In the genomic region with DNA sequence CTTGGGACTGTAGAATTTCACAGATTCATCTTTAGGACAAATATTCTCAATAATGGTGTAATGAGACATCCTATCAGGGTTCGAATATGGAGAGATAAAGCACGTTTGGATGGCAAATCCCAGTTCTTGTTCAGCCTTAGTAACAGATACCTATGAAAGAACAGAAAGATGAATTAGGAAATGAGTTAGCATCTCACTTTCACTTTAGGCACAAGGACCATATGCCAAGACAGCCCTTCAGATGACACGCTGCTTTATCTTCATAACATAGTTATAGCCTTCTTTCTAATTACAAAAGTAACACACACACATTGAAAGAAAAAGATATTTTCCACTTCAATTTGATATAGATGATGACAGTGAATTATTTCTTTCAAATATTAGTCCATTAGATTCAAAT, we compare ENCODE assay signal across 12 cellular contexts.
DNase-seq lines count a peak whose midpoint lies in the region; ATAC-seq, FAIRE-seq and TF ChIP-seq lines count a peak whose summit lies in the region.
"Had no signal": no experiment of that assay in that cellular context is flagged by ENCODE, and none has a peak within 500 bp of the region (broad histone marks: within the 10 kb centered on the region; RNA-seq: fewer than 3 reads in every experiment).

No MANE protein-coding gene starts in this region.

- intact Hi-C loops in right lobe of liver (cut with DNase I) (no loop called here), HepG2 (cut with micrococcal nuclease; ENCODE audit: unreplicated experiment) (no loop called here)

- H3K4me2 ChIP-seq in HepG2 (ENCODE audit: low read depth, low read length) (no peak overlapping the region), parathyroid adenoma (ENCODE audit: low read length) (no peak overlapping the region)

- no peak overlapping the region for H2AFZ ChIP-seq in HepG2 (ENCODE audit: low read length)
- no peak overlapping the region for H2AFZ ChIP-seq in parathyroid adenoma

- H3K9ac ChIP-seq in HepG2 (ENCODE audit: insufficient read depth, low read depth, low read length) (no peak overlapping the region), parathyroid adenoma (no peak overlapping the region)

- no TSS peak for BruUV-seq in HepG2 (replicated peaks; lab: Mats Ljungman, UMichigan)

- H3K4me1 Mint-ChIP-seq in activated naive CD8-positive, alpha-beta T cell treated with anti-CD3 and anti-CD28 coated beads, Interleukin-2, amount 50 U/mL, for 24 hours: peaks cover 44% of the 10 kb centered on the region

- CTCF ChIA-PET in HepG2 (lab: Yijun Ruan, JAX; ENCODE audit: low intra/inter-chr PET ratio, low total read pairs): no interaction called here

- peak overlapping the region; percentile 12 for H3K4me3 Mint-ChIP-seq in activated naive CD8-positive, alpha-beta T cell treated with anti-CD3 and anti-CD28 coated beads, Interleukin-2, amount 50 U/mL, for 24 hours

- no peak for FAIRE-seq in HepG2 (lab: Jason Lieb, UNC)

- no peaks in the 10 kb centered on the region for H3K79me2 ChIP-seq in HepG2 (ENCODE audit: insufficient read depth, low read length)
- no peaks in the 10 kb centered on the region for H3K79me2 ChIP-seq in parathyroid adenoma

- H3K4me3 ChIP-seq in right lobe of liver (no peak overlapping the region), HepG2 (replicated peaks in 1 of 3; ENCODE audit: insufficient read depth in 1 of 3, low read depth in 2 of 3, low read length in 3 of 3) (no peak overlapping the region), parathyroid adenoma (ENCODE audit: low read depth, low read length) (no peak overlapping the region)
- H3K4me3 ChIP-seq: SJCRH30 had no signal

- H4K20me1 ChIP-seq in HepG2 (ENCODE audit: insufficient read depth, low read length): no peaks in the 10 kb centered on the region

- peak overlapping the region; percentile 90 for H3K27ac Mint-ChIP-seq in activated naive CD8-positive, alpha-beta T cell treated with anti-CD3 and anti-CD28 coated beads, Interleukin-2, amount 50 U/mL, for 24 hours

- ATAC-seq in right lobe of liver (no peak), HepG2 (no peak), GM18861 (IDR thresholded peaks at IDR 0.05; ENCODE audit: unreplicated experiment) (no peak)
- ATAC-seq in activated naive CD8-positive, alpha-beta T cell treated with anti-CD3 and anti-CD28 coated beads, Interleukin-2, amount 50 U/mL, for 24 hours: no peak

- H3K4me1 ChIP-seq in right lobe of liver: no peaks in the 10 kb centered on the region
- no peaks in the 10 kb centered on the region for H3K4me1 ChIP-seq in HepG2 (ENCODE audit: insufficient read depth, low read length)
- H3K4me1 ChIP-seq in parathyroid adenoma: no peaks in the 10 kb centered on the region
- H3K4me1 ChIP-seq: SJCRH30 had no signal

- no peak for TF ChIP-seq CTCF in right lobe of liver (IDR thresholded peaks at IDR 0.05)
- no peak for TF ChIP-seq CTCF in HepG2 (CRISPR knock-in tag; IDR thresholded peaks at IDR 0.05)
- TF ChIP-seq CTCF in parathyroid adenoma (IDR thresholded peaks at IDR 0.05): no peak

- H3K36me3 Mint-ChIP-seq in activated naive CD8-positive, alpha-beta T cell treated with anti-CD3 and anti-CD28 coated beads, Interleukin-2, amount 50 U/mL, for 24 hours (ENCODE audit: low read depth): peaks cover 28% of the 10 kb centered on the region

- H3K27ac ChIP-seq in right lobe of liver: peak overlapping the region; percentile 27 to 47 (median 31)
- no peak overlapping the region for H3K27ac ChIP-seq in HepG2 (ENCODE audit: extremely low read length, insufficient read depth, low read length)
- H3K27ac ChIP-seq in parathyroid adenoma: peak overlapping the region; percentile 46
- H3K27ac ChIP-seq: SJCRH30 had no signal

- POLR2A ChIA-PET in HepG2 (lab: Yijun Ruan, JAX): no interaction called here

- TF ChIP-seq POLR2A in right lobe of liver (IDR thresholded peaks at IDR 0.05): no peak
- no peak for TF ChIP-seq POLR2A in HepG2 (IDR thresholded peaks at IDR 0.05; ENCODE audit: insufficient read depth in 1 of 2, low read depth in 2 of 2, low read length in 2 of 2)

- H3K36me3 ChIP-seq in right lobe of liver (peaks cover 3 to 44% (median 18%) of the 10 kb centered on the region in 4 donors), HepG2 (replicated peaks in 1 of 2; ENCODE audit: control insufficient read depth in 1 of 2, insufficient read depth in 2 of 2, low read length in 2 of 2) (peaks cover 48 to 98% of the 10 kb centered on the region in 2 experiments), parathyroid adenoma (ENCODE audit: control insufficient read depth, insufficient read depth, low read length) (no peaks in the 10 kb centered on the region)
- H3K36me3 ChIP-seq: SJCRH30 had no signal

- no peaks in the 10 kb centered on the region for H3K9me3 ChIP-seq in right lobe of liver
- H3K9me3 ChIP-seq in HepG2 (ENCODE audit: low read length): no peaks in the 10 kb centered on the region
- no peaks in the 10 kb centered on the region for H3K9me3 ChIP-seq in parathyroid adenoma (ENCODE audit: control insufficient read depth, low read length)
- H3K9me3 ChIP-seq: SJCRH30 had no signal

- WGBS in right lobe of liver (ENCODE audit: insufficient coverage, low coverage, low lambda C conversion rate, missing lambda C conversion rate): 55% methylated on average over 3 of the region's 3 CpGs
- 98% methylated on average over 3 of the region's 3 CpGs for WGBS in HepG2 (ENCODE audit: low lambda C conversion rate)

- in situ Hi-C loops in HepG2 (cut with HindIII; ENCODE audit: extremely low pct_ligation_motif_present, low pct_unique_long_range_greater_than_20kb): no loop called here

- H3K27me3 Mint-ChIP-seq in activated naive CD8-positive, alpha-beta T cell treated with anti-CD3 and anti-CD28 coated beads, Interleukin-2, amount 50 U/mL, for 24 hours: no peaks in the 10 kb centered on the region

- TF ChIP-seq EP300 in HepG2 (IDR thresholded peaks at IDR 0.05; ENCODE audit: low read depth in 2 of 2, low read length in 2 of 2) (no peak), HepG2 (CRISPR knock-in tag; IDR thresholded peaks at IDR 0.05; ENCODE audit: borderline replicate concordance) (no peak)

- TF ChIP-seq RAD21 in HepG2 (CRISPR knock-in tag; IDR thresholded peaks at IDR 0.05): no peak

- DNase-seq in right lobe of liver (no peak), HepG2 (ENCODE audit: low spot score) (no peak), COR-L47 (lab: John Stamatoyannopoulos, UW) (no peak), NCI-H2081 treated with DMSO at 0.1 percent for 48 hours (lab: John Stamatoyannopoulos, UW) (no peak), mesenteric fat pad (ENCODE audit: low spot score) (no peak)
- no peak for DNase-seq in activated naive CD8-positive, alpha-beta T cell treated with anti-CD3 and anti-CD28 coated beads, Interleukin-2, amount 50 U/mL, for 24 hours
- DNase-seq: activated CD4-positive, CD25-positive, alpha-beta regulatory T cell; effector CD4-positive, alpha-beta T cell; GDM1; SJCRH30 had no signal

- no peaks in the 10 kb centered on the region for H3K9me3 Mint-ChIP-seq in activated naive CD8-positive, alpha-beta T cell treated with anti-CD3 and anti-CD28 coated beads, Interleukin-2, amount 50 U/mL, for 24 hours

- H3K27me3 ChIP-seq in right lobe of liver (no peaks in the 10 kb centered on the region), HepG2 (ENCODE audit: control insufficient read depth in 1 of 2, insufficient read depth in 2 of 2, low read length in 2 of 2) (no peaks in the 10 kb centered on the region), parathyroid adenoma (ENCODE audit: control insufficient read depth, insufficient read depth, low read length) (no peaks in the 10 kb centered on the region)
- H3K27me3 ChIP-seq: SJCRH30 had no signal

TF ChIP-seq in HepG2, 621 proteins besides CTCF, POLR2A, EP300 and RAD21:
- TF ChIP-seq ELF3 (CRISPR knock-in tag; IDR thresholded peaks at IDR 0.05) (no peak), TMF1 (CRISPR knock-in tag; IDR thresholded peaks at IDR 0.05; ENCODE audit: low read depth) (no peak), SP2 (CRISPR knock-in tag; IDR thresholded peaks at IDR 0.05) (no peak), ZNF557 (CRISPR knock-in tag; IDR thresholded peaks at IDR 0.05) (no peak)
TF ChIP-seq in HepG2: peak in this region for 0.
